Comparison of ENCODE assay signal across 15 cellular contexts in the genomic region with DNA sequence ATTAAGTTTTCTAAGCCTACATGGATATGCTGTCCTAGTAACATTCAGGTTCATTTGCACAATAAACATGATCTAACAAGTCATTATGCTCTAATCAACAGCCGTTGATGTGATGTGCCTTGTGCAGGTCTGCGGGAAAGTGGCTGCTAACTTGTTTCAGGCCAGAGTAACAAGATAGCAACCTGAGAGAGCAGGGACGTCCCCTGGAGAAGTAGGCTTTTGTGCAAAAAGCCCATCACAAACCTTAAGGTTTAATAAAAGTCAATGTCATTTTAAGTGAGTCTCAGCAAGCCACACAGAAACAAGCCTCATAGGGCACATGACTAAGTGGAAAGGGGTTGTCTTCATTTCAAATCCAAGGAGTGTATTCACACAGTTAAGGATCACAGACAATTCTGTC. TPM values are rescaled to one million over a fixed set of nuclear protein-coding genes. Genes with fewer than 3 reads are reported as not detected.
DNase-seq lines count a peak whose midpoint lies in the region; ATAC-seq and TF ChIP-seq lines count a peak whose summit lies in the region.
"Had no signal": no experiment of that assay in that cellular context is flagged by ENCODE, and none has a peak within 500 bp of the region (broad histone marks: within the 10 kb centered on the region; RNA-seq: fewer than 3 reads in every experiment).

No MANE protein-coding gene starts in this region.

- H3K27ac Mint-ChIP-seq in activated T-helper 17 cell treated with anti-CD3 and anti-CD28 coated beads, Interleukin-2, amount 50 U/mL, for 72 hours, result peak overlapping the region; percentile 96
- peak overlapping the region; percentile 69 for H3K27ac Mint-ChIP-seq in mesothelial cell of epicardium
- no peak overlapping the region for H3K27ac Mint-ChIP-seq in stimulated activated memory B cell treated with anti-CD40 and anti-IgM and Interleukin-4, amounts not matched to agents 10 μg/mL and 1 μg/mL and 100 μg/mL, for 72 hours

- 34% methylated on average over 3 of the region's 3 CpGs for whole genome bisulfite sequencing in right cardiac atrium

- DNase-seq in right cardiac atrium (no peak), left cardiac atrium (no peak), mesothelial cell of epicardium (ENCODE audit: low spot score in 2 of 2, unreplicated experiment in 2 of 2) (no peak), occipital lobe (lab: John Stamatoyannopoulos, UW) (no peak)
- DNase-seq in stimulated activated CD4-positive, alpha-beta T cell treated with anti-CD3 and anti-CD28 coated beads, Interleukin-4, amount 100 ng/mL, for 24 hours, result no peak
- no peak for DNase-seq in activated effector memory CD4-positive, alpha-beta T cell treated with anti-CD3 and anti-CD28 coated beads, Interleukin-2, amount 50 U/mL, for 16 hours
- DNase-seq: AML-193; mesenchymal stem cell; NCI-H1092; NCI-H226; pancreas; stimulated activated CD4-positive, alpha-beta T cell treated with anti-CD3 and anti-CD28 coated beads, Interleukin-12 subunit alpha, Interleukin-12 subunit beta, amount 100 ng/mL, for 4 hours had no signal

- intact Hi-C loops in right cardiac atrium (cut with DNase I) (loop anchor here in 1 of 4 donors (10.0 kb wide), 1 partner anchor 54 kb away; no protein-coding TSS in a partner anchor), left cardiac atrium (cut with DNase I) (no loop called here)

- H3K27me3 ChIP-seq in right cardiac atrium (ENCODE audit: control insufficient read depth, insufficient read depth), result no peaks in the 10 kb centered on the region
- H3K27me3 ChIP-seq: pancreas had no signal

- TF ChIP-seq CTCF in mesothelial cell of epicardium (IDR thresholded peaks at IDR 0.05; ENCODE audit: unreplicated experiment), result no peak

- no peaks in the 10 kb centered on the region for H3K9me3 Mint-ChIP-seq in activated T-helper 17 cell treated with anti-CD3 and anti-CD28 coated beads, Interleukin-2, amount 50 U/mL, for 72 hours
- H3K9me3 Mint-ChIP-seq in mesothelial cell of epicardium, result no peaks in the 10 kb centered on the region
- no peaks in the 10 kb centered on the region for H3K9me3 Mint-ChIP-seq in stimulated activated memory B cell treated with anti-CD40 and anti-IgM and Interleukin-4, amounts not matched to agents 10 μg/mL and 1 μg/mL and 100 μg/mL, for 72 hours

- H3K27ac ChIP-seq in right cardiac atrium (ENCODE audit: low read length), result peak overlapping the region; percentile 7
- H3K27ac ChIP-seq: pancreas, thoracic aorta had no signal

- peak overlapping the region; percentile 88 for H3K4me3 Mint-ChIP-seq in activated T-helper 17 cell treated with anti-CD3 and anti-CD28 coated beads, Interleukin-2, amount 50 U/mL, for 72 hours
- no peak overlapping the region for H3K4me3 Mint-ChIP-seq in mesothelial cell of epicardium
- no peak overlapping the region for H3K4me3 Mint-ChIP-seq in stimulated activated memory B cell treated with anti-CD40 and anti-IgM and Interleukin-4, amounts not matched to agents 10 μg/mL and 1 μg/mL and 100 μg/mL, for 72 hours

- H3K4me1 Mint-ChIP-seq in activated T-helper 17 cell treated with anti-CD3 and anti-CD28 coated beads, Interleukin-2, amount 50 U/mL, for 72 hours, result peaks cover 79% of the 10 kb centered on the region
- peaks cover 58% of the 10 kb centered on the region for H3K4me1 Mint-ChIP-seq in mesothelial cell of epicardium
- H3K4me1 Mint-ChIP-seq in stimulated activated memory B cell treated with anti-CD40 and anti-IgM and Interleukin-4, amounts not matched to agents 10 μg/mL and 1 μg/mL and 100 μg/mL, for 72 hours, result peaks cover 95% of the 10 kb centered on the region

- no peaks in the 10 kb centered on the region for H3K9me3 ChIP-seq in right cardiac atrium (ENCODE audit: control insufficient read depth, low read length)
- H3K9me3 ChIP-seq: pancreas, thoracic aorta had no signal

- ATAC-seq in right cardiac atrium (no peak), left cardiac atrium (no peak)
- ATAC-seq in activated T-helper 17 cell treated with anti-CD3 and anti-CD28 coated beads, Interleukin-2, amount 50 U/mL, for 72 hours (replicated peaks), result peak; percentile 3
- no peak for ATAC-seq in stimulated activated memory B cell treated with anti-CD40 and anti-IgM and Interleukin-4, amounts not matched to agents 10 μg/mL and 1 μg/mL and 100 μg/mL, for 72 hours

- H3K27me3 Mint-ChIP-seq in activated T-helper 17 cell treated with anti-CD3 and anti-CD28 coated beads, Interleukin-2, amount 50 U/mL, for 72 hours, result no peaks in the 10 kb centered on the region
- H3K27me3 Mint-ChIP-seq in mesothelial cell of epicardium (ENCODE audit: low read depth), result no peaks in the 10 kb centered on the region
- H3K27me3 Mint-ChIP-seq in stimulated activated memory B cell treated with anti-CD40 and anti-IgM and Interleukin-4, amounts not matched to agents 10 μg/mL and 1 μg/mL and 100 μg/mL, for 72 hours, result no peaks in the 10 kb centered on the region

- peaks cover 39% of the 10 kb centered on the region for H3K36me3 Mint-ChIP-seq in activated T-helper 17 cell treated with anti-CD3 and anti-CD28 coated beads, Interleukin-2, amount 50 U/mL, for 72 hours (ENCODE audit: low read depth)
- H3K36me3 Mint-ChIP-seq in mesothelial cell of epicardium, result no peaks in the 10 kb centered on the region
- H3K36me3 Mint-ChIP-seq in stimulated activated memory B cell treated with anti-CD40 and anti-IgM and Interleukin-4, amounts not matched to agents 10 μg/mL and 1 μg/mL and 100 μg/mL, for 72 hours, result peaks cover 3% of the 10 kb centered on the region

- no peak overlapping the region for H3K4me3 ChIP-seq in right cardiac atrium (ENCODE audit: low read length)
- H3K4me3 ChIP-seq: pancreas, thoracic aorta had no signal

- peaks cover 23% of the 10 kb centered on the region for H3K4me1 ChIP-seq in right cardiac atrium (ENCODE audit: control insufficient read depth, insufficient read depth, low read length)

RNA-seq across cellular contexts. Expression of gene FOXO1, which starts 17.6 kb away (rescaled TPM):
- 10 to 100 TPM; 21.0 to 33.6 (median 24.5) TPM for total RNA-seq in right cardiac atrium
- polyA plus RNA-seq in right cardiac atrium, result 7.1 TPM
- total RNA-seq in left cardiac atrium, result 10 to 100 TPM; 22.9 to 31.5 TPM
- total RNA-seq in activated T-helper 17 cell treated with anti-CD3 and anti-CD28 coated beads, Interleukin-2, amount 50 U/mL, for 72 hours, result 10 to 100 TPM; 32.0 to 48.9 TPM
- total RNA-seq in mesothelial cell of epicardium, result 31.7 to 33.7 TPM (median 32.7 TPM) in 3 replicates
- total RNA-seq in occipital lobe, result 4.2 TPM
